In the genomic region with DNA sequence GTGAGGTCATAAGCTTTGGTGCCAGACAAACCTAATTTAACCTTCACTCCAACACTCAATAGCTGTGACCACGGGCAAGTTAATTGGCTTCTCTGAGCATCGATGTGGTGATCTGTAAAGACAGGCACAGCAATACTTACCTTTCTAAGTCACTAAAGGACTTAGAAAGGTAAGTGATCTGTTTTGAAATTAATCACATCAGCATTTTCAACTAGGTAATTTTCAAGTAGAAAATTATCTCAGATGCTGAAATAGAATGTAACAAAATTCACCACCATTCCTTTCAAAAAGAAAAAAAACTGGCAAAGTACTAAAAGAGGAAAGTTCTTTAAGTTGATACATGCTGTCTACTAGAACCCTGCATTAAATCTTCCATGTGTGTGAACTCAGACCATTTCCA, we compare ENCODE assay signal across 22 cellular contexts.
"Had no signal": no experiment of that assay in that cellular context is flagged by ENCODE, and none has a peak within 500 bp of the region (broad histone marks: within the 10 kb centered on the region; RNA-seq: fewer than 3 reads in every experiment).

No MANE protein-coding gene starts in this region.

- H3K4me1 ChIP-seq: esophagus muscularis mucosa, foreskin keratinocyte, gastroesophageal sphincter, left lung, lower lobe of right lung had no signal

- H2AFZ ChIP-seq: hepatocyte had no signal

- H3K9me3 ChIP-seq: esophagus muscularis mucosa, gastroesophageal sphincter, heart left ventricle, left lung, lower lobe of right lung, mucosa of descending colon had no signal

- H3K27me3 ChIP-seq: esophagus muscularis mucosa, foreskin keratinocyte, gastroesophageal sphincter, heart left ventricle, hepatocyte, left lung had no signal

- ATAC-seq: foreskin keratinocyte, gastroesophageal sphincter, heart left ventricle, left cardiac atrium, left lung, left ventricle myocardium superior, mucosa of descending colon had no signal

- H3K27ac ChIP-seq: coronary artery, dorsolateral prefrontal cortex, esophagus muscularis mucosa, foreskin keratinocyte, gastroesophageal sphincter, heart left ventricle, hepatocyte, left lung, lower lobe of right lung had no signal

- DNase-seq: dermis blood vessel endothelial cell; dorsolateral prefrontal cortex; effector CD4-positive, alpha-beta T cell; effector memory CD4-positive, alpha-beta T cell; foreskin keratinocyte; heart left ventricle; hypothalamus; immature natural killer cell; left cardiac atrium; left lung; left ventricle myocardium superior; lower lobe of right lung; mesenchymal stem cell; mucosa of descending colon; naive B cell had no signal

- FAIRE-seq: endothelial cell of umbilical vein, frontal cortex, keratinocyte had no signal

- H3K4me2 ChIP-seq: hepatocyte had no signal

- H3K79me2 ChIP-seq: hepatocyte had no signal

- H3K4me3 ChIP-seq: coronary artery, dorsolateral prefrontal cortex, esophagus muscularis mucosa, gastroesophageal sphincter, heart left ventricle, hepatocyte, left lung, lower lobe of right lung, mucosa of descending colon had no signal

- H3K36me3 ChIP-seq: esophagus muscularis mucosa, gastroesophageal sphincter, heart left ventricle, left lung, lower lobe of right lung had no signal
